ENCODE assay signal across 2 cellular contexts in the genomic region with DNA sequence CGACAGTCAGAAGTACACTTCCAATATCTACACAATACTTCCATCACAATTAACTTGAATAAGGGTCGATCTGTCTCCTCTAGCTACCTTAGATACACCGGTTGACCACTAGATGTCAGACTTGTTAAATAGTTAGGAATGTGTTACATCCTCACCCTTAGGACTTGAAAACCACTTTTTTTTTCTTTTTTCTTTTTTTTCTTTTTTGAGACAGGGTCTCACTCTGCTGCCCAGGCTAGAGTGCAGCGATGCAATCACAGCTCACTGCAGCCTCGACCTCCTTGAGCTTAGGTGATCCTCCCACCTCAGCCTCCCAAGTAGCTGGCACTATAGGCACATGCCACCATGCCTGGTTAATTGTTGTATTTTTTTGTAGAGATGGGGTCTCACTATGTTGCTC.
TF ChIP-seq lines count a peak whose summit lies in the region.

No MANE protein-coding gene starts in this region.

TF ChIP-seq in IMR-90, 13 proteins besides CTCF, POLR2A, EP300 and RAD21:
- peak; percentile 78 for TF ChIP-seq SMC3 (IDR thresholded peaks at IDR 0.05; ENCODE audit: low read depth, low read length)
- TF ChIP-seq, protein P1, sequence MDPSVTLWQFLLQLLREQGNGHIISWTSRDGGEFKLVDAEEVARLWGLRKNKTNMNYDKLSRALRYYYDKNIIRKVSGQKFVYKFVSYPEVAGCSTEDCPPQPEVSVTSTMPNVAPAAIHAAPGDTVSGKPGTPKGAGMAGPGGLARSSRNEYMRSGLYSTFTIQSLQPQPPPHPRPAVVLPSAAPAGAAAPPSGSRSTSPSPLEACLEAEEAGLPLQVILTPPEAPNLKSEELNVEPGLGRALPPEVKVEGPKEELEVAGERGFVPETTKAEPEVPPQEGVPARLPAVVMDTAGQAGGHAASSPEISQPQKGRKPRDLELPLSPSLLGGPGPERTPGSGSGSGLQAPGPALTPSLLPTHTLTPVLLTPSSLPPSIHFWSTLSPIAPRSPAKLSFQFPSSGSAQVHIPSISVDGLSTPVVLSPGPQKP (IDR thresholded peaks at IDR 0.05; ENCODE audit: borderline replicate concordance, low read depth, low read length) = no peak

TF ChIP-seq in H1, 55 proteins besides CTCF, POLR2A, EP300 and RAD21:
- peak; percentile 88; the same call in 1 of the 2 replicates for TF ChIP-seq KDM1A (IDR thresholded peaks at IDR 0.05; ENCODE audit: borderline replicate concordance, low read length)
- no peak for TF ChIP-seq BRCA1 (IDR thresholded peaks at IDR 0.05; ENCODE audit: low read depth, low read length)
- no peak for TF ChIP-seq RXRA (IDR thresholded peaks at IDR 0.05; ENCODE audit: insufficient read depth, low read depth, low read length)
- no peak for TF ChIP-seq JUN (IDR thresholded peaks at IDR 0.05; ENCODE audit: low read depth, low read length)
